ENCODE assay signal across 10 cellular contexts in the genomic region with DNA sequence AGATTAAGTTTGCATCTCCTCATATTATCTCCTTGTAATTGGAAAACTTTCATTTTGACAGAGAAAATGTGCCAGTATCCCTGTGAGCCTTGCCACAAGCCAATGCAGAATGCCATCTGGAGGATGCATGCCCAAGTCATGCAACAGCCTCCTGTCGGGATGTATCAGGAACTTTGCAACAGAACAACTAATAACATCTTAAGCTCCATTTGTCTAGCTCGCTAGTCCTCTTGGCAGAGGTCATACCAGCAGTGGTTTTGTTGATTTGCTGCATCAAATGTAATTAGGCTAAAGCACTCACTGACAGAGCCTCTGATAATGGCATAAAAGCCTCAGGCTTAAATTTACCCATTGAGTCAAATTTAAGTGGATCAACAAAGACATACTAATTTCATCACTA.
DNase-seq lines count a peak whose midpoint lies in the region; ATAC-seq and TF ChIP-seq lines count a peak whose summit lies in the region.
"Had no signal": no experiment of that assay in that cellular context is flagged by ENCODE, and none has a peak within 500 bp of the region (broad histone marks: within the 10 kb centered on the region; RNA-seq: fewer than 3 reads in every experiment).

No MANE protein-coding gene starts in this region.

- H3K4me2 ChIP-seq in Loucy (ENCODE audit: low read depth, low read length, poor library complexity, severe bottlenecking), result peak overlapping the region; percentile 34

- peaks cover 36% of the 10 kb centered on the region for H3K4me1 ChIP-seq in Loucy (ENCODE audit: insufficient read depth, low read length, poor library complexity, severe bottlenecking)

- H4K20me1 ChIP-seq in Loucy (ENCODE audit: insufficient read depth, low read length, poor library complexity, severe bottlenecking), result no peaks in the 10 kb centered on the region

- no peaks in the 10 kb centered on the region for H3K27me3 Mint-ChIP-seq in activated CD8-positive, alpha-beta memory T cell treated with anti-CD3 and anti-CD28 coated beads, Interleukin-2, amount 10 ng/mL, durations not matched to agents 7 days and 5 days
- H3K27me3 Mint-ChIP-seq in activated T-helper 2 cell treated with anti-CD3 and anti-CD28 coated beads, Interferon-gamma antibody, Interleukin-2, Interleukin-4, amounts not matched to agents 10 μg/mL and 5 μg/mL and 100 μg/mL, durations not matched to agents 14 hours and 24 hours and 36 hours (ENCODE audit: low read depth), result no peaks in the 10 kb centered on the region
- no peaks in the 10 kb centered on the region for H3K27me3 Mint-ChIP-seq in natural killer cell treated with Interleukin-12 subunit alpha and Interleukin-12 subunit beta and Interleukin-15 and Interleukin-18, amount 100 ng/mL, for 72 hours
- no peaks in the 10 kb centered on the region for H3K27me3 Mint-ChIP-seq in endothelial cell (ENCODE audit: unreplicated experiment)

- H3K4me1 Mint-ChIP-seq in activated CD8-positive, alpha-beta memory T cell treated with anti-CD3 and anti-CD28 coated beads, Interleukin-2, amount 10 ng/mL, durations not matched to agents 7 days and 5 days, result peaks cover 67% of the 10 kb centered on the region
- peaks cover 64% of the 10 kb centered on the region for H3K4me1 Mint-ChIP-seq in activated T-helper 2 cell treated with anti-CD3 and anti-CD28 coated beads, Interferon-gamma antibody, Interleukin-2, Interleukin-4, amounts not matched to agents 10 μg/mL and 5 μg/mL and 100 μg/mL, durations not matched to agents 14 hours and 24 hours and 36 hours (ENCODE audit: low read depth)
- peaks cover 22 to 51% of the 10 kb centered on the region in 2 donors for H3K4me1 Mint-ChIP-seq in natural killer cell treated with Interleukin-12 subunit alpha and Interleukin-12 subunit beta and Interleukin-15 and Interleukin-18, amount 100 ng/mL, for 72 hours (ENCODE audit: low read depth in 2 of 2)
- peaks cover 4% of the 10 kb centered on the region for H3K4me1 Mint-ChIP-seq in endothelial cell (ENCODE audit: unreplicated experiment)

- H3K9me3 Mint-ChIP-seq in activated CD8-positive, alpha-beta memory T cell treated with anti-CD3 and anti-CD28 coated beads, Interleukin-2, amount 10 ng/mL, durations not matched to agents 7 days and 5 days (ENCODE audit: low read depth), result peaks cover 4% of the 10 kb centered on the region
- H3K9me3 Mint-ChIP-seq in activated T-helper 2 cell treated with anti-CD3 and anti-CD28 coated beads, Interferon-gamma antibody, Interleukin-2, Interleukin-4, amounts not matched to agents 10 μg/mL and 5 μg/mL and 100 μg/mL, durations not matched to agents 14 hours and 24 hours and 36 hours, result peaks cover 12% of the 10 kb centered on the region
- H3K9me3 Mint-ChIP-seq in natural killer cell treated with Interleukin-12 subunit alpha and Interleukin-12 subunit beta and Interleukin-15 and Interleukin-18, amount 100 ng/mL, for 72 hours, result no peaks in the 10 kb centered on the region
- no peaks in the 10 kb centered on the region for H3K9me3 Mint-ChIP-seq in endothelial cell (ENCODE audit: unreplicated experiment)
- H3K9me3 Mint-ChIP-seq: CD14-positive monocyte had no signal

- H3K4me3 Mint-ChIP-seq in activated CD8-positive, alpha-beta memory T cell treated with anti-CD3 and anti-CD28 coated beads, Interleukin-2, amount 10 ng/mL, durations not matched to agents 7 days and 5 days, result peak overlapping the region; percentile 37
- peak overlapping the region; percentile 58 for H3K4me3 Mint-ChIP-seq in activated T-helper 2 cell treated with anti-CD3 and anti-CD28 coated beads, Interferon-gamma antibody, Interleukin-2, Interleukin-4, amounts not matched to agents 10 μg/mL and 5 μg/mL and 100 μg/mL, durations not matched to agents 14 hours and 24 hours and 36 hours (ENCODE audit: low read depth)
- peak overlapping the region; percentile 62 for H3K4me3 Mint-ChIP-seq in natural killer cell treated with Interleukin-12 subunit alpha and Interleukin-12 subunit beta and Interleukin-15 and Interleukin-18, amount 100 ng/mL, for 72 hours
- H3K4me3 Mint-ChIP-seq in endothelial cell (ENCODE audit: unreplicated experiment), result no peak overlapping the region
- H3K4me3 Mint-ChIP-seq: CD14-positive monocyte had no signal

- peak overlapping the region; percentile 49 for H3K9ac ChIP-seq in Loucy (ENCODE audit: low read depth, low read length, poor library complexity, severe bottlenecking)

- no peaks in the 10 kb centered on the region for H3K9me2 ChIP-seq in Loucy (replicated peaks; ENCODE audit: low read depth, low read length)

- CTCF ChIA-PET in activated CD8-positive, alpha-beta memory T cell treated with anti-CD3 and anti-CD28 coated beads, Interleukin-2, amount 10 ng/mL, durations not matched to agents 7 days and 5 days (lab: Charles Lee), result interaction anchor here (0.8 to 5.9 kb wide), 8 partner anchors 9 to 609 kb away, joined by 3 to 36 read pairs (median 4); no protein-coding TSS in a partner anchor

- no peak for DNase-seq in activated CD8-positive, alpha-beta memory T cell treated with anti-CD3 and anti-CD28 coated beads, Interleukin-2, amount 10 ng/mL, durations not matched to agents 7 days and 5 days
- DNase-seq in activated CD8-positive, alpha-beta memory T cell treated with anti-CD3 and anti-CD28 coated beads, Interleukin-2, amount 50 U/mL, for 48 hours, result no peak
- DNase-seq in activated T-helper 2 cell treated with anti-CD3 and anti-CD28 coated beads, Interferon-gamma antibody, Interleukin-2, Interleukin-4, amounts not matched to agents 10 μg/mL and 5 μg/mL and 100 μg/mL, durations not matched to agents 14 hours and 24 hours and 36 hours (ENCODE audit: low spot score), result no peak
- no peak for DNase-seq in natural killer cell treated with Interleukin-12 subunit alpha and Interleukin-12 subunit beta and Interleukin-15 and Interleukin-18, amount 100 ng/mL, for 72 hours (ENCODE audit: low spot score)
- no peak for DNase-seq in stimulated activated CD4-positive, alpha-beta T cell treated with anti-CD3 and anti-CD28 coated beads, Interleukin-2, amount 100 ng/mL, for 24 hours
- no peak for DNase-seq in T1000 (lab: John Stamatoyannopoulos, UW)
- no peak for DNase-seq in endothelial cell (ENCODE audit: low spot score)
- DNase-seq: activated CD4-positive, alpha-beta T cell treated with anti-CD3 and anti-CD28 coated beads, Interleukin-2, amount 50 U/mL, for 1 hour had no signal

- H3K9me3 ChIP-seq in Loucy (ENCODE audit: insufficient read depth, low read depth, low read length), result no peaks in the 10 kb centered on the region

- peak overlapping the region; percentile 89 for H3K27ac Mint-ChIP-seq in activated CD8-positive, alpha-beta memory T cell treated with anti-CD3 and anti-CD28 coated beads, Interleukin-2, amount 10 ng/mL, durations not matched to agents 7 days and 5 days
- H3K27ac Mint-ChIP-seq in activated T-helper 2 cell treated with anti-CD3 and anti-CD28 coated beads, Interferon-gamma antibody, Interleukin-2, Interleukin-4, amounts not matched to agents 10 μg/mL and 5 μg/mL and 100 μg/mL, durations not matched to agents 14 hours and 24 hours and 36 hours, result peak overlapping the region; percentile 87
- peak overlapping the region; percentile 90 for H3K27ac Mint-ChIP-seq in natural killer cell treated with Interleukin-12 subunit alpha and Interleukin-12 subunit beta and Interleukin-15 and Interleukin-18, amount 100 ng/mL, for 72 hours
- no peak overlapping the region for H3K27ac Mint-ChIP-seq in endothelial cell (ENCODE audit: unreplicated experiment)

- ATAC-seq in activated CD8-positive, alpha-beta memory T cell treated with anti-CD3 and anti-CD28 coated beads, Interleukin-2, amount 10 ng/mL, durations not matched to agents 7 days and 5 days, result no peak
- no peak for ATAC-seq in natural killer cell treated with Interleukin-12 subunit alpha and Interleukin-12 subunit beta and Interleukin-15 and Interleukin-18, amount 100 ng/mL, for 72 hours

- H3K79me2 ChIP-seq in Loucy (ENCODE audit: insufficient read depth, low read length), result no peaks in the 10 kb centered on the region; the same call in 1 of the 2 replicates

- TF ChIP-seq CTCF in Loucy (conservative IDR thresholded peaks at IDR 0.05; ENCODE audit: low read length), result no peak
- no peak for TF ChIP-seq CTCF in endothelial cell (IDR thresholded peaks at IDR 0.05; ENCODE audit: unreplicated experiment)

- intact Hi-C loops in activated T-helper 2 cell treated with anti-CD3 and anti-CD28 coated beads, Interferon-gamma antibody, Interleukin-2, Interleukin-4, amounts not matched to agents 10 μg/mL and 5 μg/mL and 100 μg/mL, durations not matched to agents 14 hours and 24 hours and 36 hours (cut with micrococcal nuclease), result loop anchor here (1.0 to 5.0 kb wide), 10 partner anchors 17 to 686 kb away; no protein-coding TSS in a partner anchor

- peak overlapping the region; percentile 11; the same call in 1 of the 2 replicates for H2AFZ ChIP-seq in Loucy (ENCODE audit: low read length)

- no peaks in the 10 kb centered on the region for H3K36me3 ChIP-seq in Loucy (ENCODE audit: insufficient read depth, low read length)

- H3K4me3 ChIP-seq in Loucy (ENCODE audit: low read length, poor library complexity, severe bottlenecking), result peak overlapping the region; percentile 1

- no peaks in the 10 kb centered on the region for H3K27me3 ChIP-seq in Loucy (ENCODE audit: insufficient read depth, low read length, poor library complexity, severe bottlenecking)

- peaks cover 22% of the 10 kb centered on the region for H3K36me3 Mint-ChIP-seq in activated CD8-positive, alpha-beta memory T cell treated with anti-CD3 and anti-CD28 coated beads, Interleukin-2, amount 10 ng/mL, durations not matched to agents 7 days and 5 days
- H3K36me3 Mint-ChIP-seq in activated T-helper 2 cell treated with anti-CD3 and anti-CD28 coated beads, Interferon-gamma antibody, Interleukin-2, Interleukin-4, amounts not matched to agents 10 μg/mL and 5 μg/mL and 100 μg/mL, durations not matched to agents 14 hours and 24 hours and 36 hours (ENCODE audit: low read depth), result peaks cover 17% of the 10 kb centered on the region
- peaks cover 12% of the 10 kb centered on the region for H3K36me3 Mint-ChIP-seq in natural killer cell treated with Interleukin-12 subunit alpha and Interleukin-12 subunit beta and Interleukin-15 and Interleukin-18, amount 100 ng/mL, for 72 hours
- H3K36me3 Mint-ChIP-seq in endothelial cell (ENCODE audit: low read depth, unreplicated experiment), result no peaks in the 10 kb centered on the region

- H3F3A ChIP-seq in Loucy (ENCODE audit: low read depth), result no peaks in the 10 kb centered on the region
